8 cellular contexts compared by ENCODE assay signal in the genomic region with DNA sequence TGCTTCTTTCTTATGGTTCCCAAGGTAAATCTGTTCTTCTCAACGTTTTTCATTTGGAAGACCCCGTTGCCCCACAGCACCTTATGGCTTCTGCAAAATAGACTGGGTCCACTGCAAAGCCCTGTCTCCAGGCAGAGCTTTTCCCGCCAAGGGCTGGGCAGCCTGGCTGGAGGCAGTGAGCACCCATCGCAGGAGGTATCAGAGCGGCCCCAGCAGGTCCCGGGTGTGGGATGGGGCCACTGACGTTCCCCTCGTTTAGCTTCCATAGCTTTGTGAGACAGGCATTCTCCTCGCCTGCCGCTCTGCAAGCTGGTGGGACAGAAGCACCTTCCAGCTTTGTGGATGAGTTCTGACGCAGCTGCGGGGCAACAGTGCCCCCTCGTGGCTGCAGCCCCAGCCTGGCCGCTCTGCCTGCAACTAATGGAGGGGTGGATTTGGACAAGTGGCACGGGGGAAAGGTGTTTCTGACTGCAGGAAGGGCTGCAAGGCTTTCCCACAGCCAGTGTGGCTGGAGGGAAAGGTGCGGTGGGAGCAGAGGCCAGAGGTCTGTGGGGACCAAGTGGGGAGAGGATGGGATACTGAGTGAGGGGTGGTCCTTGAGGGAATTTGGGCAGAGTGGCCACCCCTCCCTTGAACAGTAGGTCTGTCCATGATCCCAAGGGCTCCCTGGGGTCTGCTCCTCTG.
A peak's percentile ranks its signal among the peaks of the same experiment; 100 is the strongest.
DNase-seq lines count a peak whose midpoint lies in the region; ATAC-seq, FAIRE-seq and TF ChIP-seq lines count a peak whose summit lies in the region.

No MANE protein-coding gene starts in this region.

- DNase-seq in BJ (ENCODE audit: low read depth) (no peak), GM19239 (ENCODE audit: insufficient read length, low spot score) (peak; percentile 83), NAMALWA (ENCODE audit: low spot score) (peak; percentile 74), astrocyte (ENCODE audit: low read depth) (peak; percentile 41), hepatocyte (ENCODE audit: low spot score) (peak; percentile 90), skeletal muscle cell (ENCODE audit: low read depth) (peak; percentile 26)
- peak; percentile 60 for DNase-seq in T-helper 2 cell treated with Interferon-gamma antibody and Interleukin-4, amounts not matched to agents 5 μg/mL and 100 μg/mL, for 36 hours (ENCODE audit: low spot score)

- H2AFZ ChIP-seq in astrocyte (ENCODE audit: low read depth, low read length) (peak overlapping the region; percentile 42), hepatocyte (no peak overlapping the region)

- H3K36me3 ChIP-seq in BJ (ENCODE audit: control insufficient read depth, insufficient read depth, low read length) (no peaks in the 10 kb centered on the region), astrocyte (ENCODE audit: insufficient read depth, low read length) (no peaks in the 10 kb centered on the region), hepatocyte (replicated peaks; ENCODE audit: insufficient read depth, low read depth) (no peaks in the 10 kb centered on the region)

- ATAC-seq in HG03108 (IDR thresholded peaks at IDR 0.05; ENCODE audit: unreplicated experiment): no peak

- CTCF ChIA-PET in BJ (lab: Yijun Ruan, JAX): interaction anchor here (0.6 to 15.8 kb wide), 40 partner anchors 9 to 572 kb away, joined by 3 to 655 read pairs (median 4); a partner anchor contains a TSS

- H3K4me3 Mint-ChIP-seq in T-helper 2 cell treated with Interferon-gamma antibody and Interleukin-4, amounts not matched to agents 5 μg/mL and 100 μg/mL, for 36 hours: no peak overlapping the region
- peak overlapping the region; percentile 45 for H3K4me3 Mint-ChIP-seq in astrocyte (ENCODE audit: unreplicated experiment)

- FAIRE-seq in GM19239 (lab: Jason Lieb, UNC) (peak; percentile 49), astrocyte (lab: Jason Lieb, UNC) (no peak)

- H3K4me3 ChIP-seq in BJ (ENCODE audit: low read depth, low read length) (no peak overlapping the region), astrocyte (ENCODE audit: insufficient read depth, low read depth, low read length) (no peak overlapping the region), hepatocyte (no peak overlapping the region), skeletal muscle cell (ENCODE audit: low read depth, low read length) (no peak overlapping the region)

- POLR2A ChIA-PET in BJ (lab: Charles Lee): interaction anchor here (1.0 kb wide), 1 partner anchor 152 kb away, joined by 3 read pairs; no protein-coding TSS in a partner anchor

- H3K4me2 ChIP-seq in astrocyte (ENCODE audit: low read length): peak overlapping the region; percentile 20
- H3K4me2 ChIP-seq in hepatocyte: no peak overlapping the region

- peaks cover 2% of the 10 kb centered on the region for H3K4me1 Mint-ChIP-seq in T-helper 2 cell treated with Interferon-gamma antibody and Interleukin-4, amounts not matched to agents 5 μg/mL and 100 μg/mL, for 36 hours (ENCODE audit: low read depth)
- peaks cover 12% of the 10 kb centered on the region for H3K4me1 Mint-ChIP-seq in astrocyte (ENCODE audit: low read depth, unreplicated experiment)

- no peaks in the 10 kb centered on the region for H3K9me2 ChIP-seq in hepatocyte (replicated peaks; ENCODE audit: insufficient read depth)

- peaks cover 30% of the 10 kb centered on the region for H3K27me3 Mint-ChIP-seq in T-helper 2 cell treated with Interferon-gamma antibody and Interleukin-4, amounts not matched to agents 5 μg/mL and 100 μg/mL, for 36 hours (ENCODE audit: low read depth)
- H3K27me3 Mint-ChIP-seq in astrocyte (ENCODE audit: low read depth, unreplicated experiment): peaks cover 40% of the 10 kb centered on the region

- no peak overlapping the region for H3K9ac ChIP-seq in astrocyte (ENCODE audit: low read length)

- no peaks in the 10 kb centered on the region for H3K36me3 Mint-ChIP-seq in T-helper 2 cell treated with Interferon-gamma antibody and Interleukin-4, amounts not matched to agents 5 μg/mL and 100 μg/mL, for 36 hours (ENCODE audit: low read depth)
- no peaks in the 10 kb centered on the region for H3K36me3 Mint-ChIP-seq in astrocyte (ENCODE audit: low read depth, unreplicated experiment)

- H3K9me3 Mint-ChIP-seq in T-helper 2 cell treated with Interferon-gamma antibody and Interleukin-4, amounts not matched to agents 5 μg/mL and 100 μg/mL, for 36 hours: no peaks in the 10 kb centered on the region
- no peaks in the 10 kb centered on the region for H3K9me3 Mint-ChIP-seq in astrocyte (ENCODE audit: unreplicated experiment)

- H3K27ac Mint-ChIP-seq in T-helper 2 cell treated with Interferon-gamma antibody and Interleukin-4, amounts not matched to agents 5 μg/mL and 100 μg/mL, for 36 hours: no peak overlapping the region
- H3K27ac Mint-ChIP-seq in astrocyte (ENCODE audit: unreplicated experiment): peak overlapping the region; percentile 19

- H3K27ac ChIP-seq in astrocyte (ENCODE audit: low read depth, low read length): no peak overlapping the region
- H3K27ac ChIP-seq in hepatocyte: no peak overlapping the region

- peaks cover 22% of the 10 kb centered on the region for H3K4me1 ChIP-seq in astrocyte (ENCODE audit: insufficient read depth, low read length)
- peaks cover 4% of the 10 kb centered on the region for H3K4me1 ChIP-seq in hepatocyte (ENCODE audit: insufficient read depth)

- H3K79me2 ChIP-seq in astrocyte (ENCODE audit: insufficient read depth, low read length) (no peaks in the 10 kb centered on the region), hepatocyte (no peaks in the 10 kb centered on the region)

- TF ChIP-seq CTCF in BJ (IDR thresholded peaks at IDR 0.05; ENCODE audit: insufficient read depth, low read depth, low read length) (peak; percentile 99), astrocyte (IDR thresholded peaks at IDR 0.05; ENCODE audit: insufficient read depth, low read depth, low read length) (peak; percentile 92), hepatocyte (IDR thresholded peaks at IDR 0.05; ENCODE audit: poor library complexity) (peak; percentile 98)

- no peaks in the 10 kb centered on the region for H3K27me3 ChIP-seq in BJ (ENCODE audit: control insufficient read depth, insufficient read depth, low read length)
- H3K27me3 ChIP-seq in astrocyte (ENCODE audit: insufficient read depth, low read length): peaks cover 7% of the 10 kb centered on the region
- no peaks in the 10 kb centered on the region for H3K27me3 ChIP-seq in hepatocyte

- 11% methylated on average over 15 of the region's 16 CpGs for whole genome bisulfite sequencing in hepatocyte (ENCODE audit: low lambda C conversion rate, missing lambda C conversion rate)

- H4K20me1 ChIP-seq in astrocyte (ENCODE audit: insufficient read depth, low read length) (no peaks in the 10 kb centered on the region), hepatocyte (ENCODE audit: insufficient read depth, poor library complexity, severe bottlenecking) (no peaks in the 10 kb centered on the region)

- H3K9me3 ChIP-seq in astrocyte (ENCODE audit: insufficient read depth, low read depth, low read length): no peaks in the 10 kb centered on the region
- no peaks in the 10 kb centered on the region for H3K9me3 ChIP-seq in hepatocyte (ENCODE audit: low read depth)
